Comparison of ENCODE assay signal across 21 cellular contexts in the genomic region with DNA sequence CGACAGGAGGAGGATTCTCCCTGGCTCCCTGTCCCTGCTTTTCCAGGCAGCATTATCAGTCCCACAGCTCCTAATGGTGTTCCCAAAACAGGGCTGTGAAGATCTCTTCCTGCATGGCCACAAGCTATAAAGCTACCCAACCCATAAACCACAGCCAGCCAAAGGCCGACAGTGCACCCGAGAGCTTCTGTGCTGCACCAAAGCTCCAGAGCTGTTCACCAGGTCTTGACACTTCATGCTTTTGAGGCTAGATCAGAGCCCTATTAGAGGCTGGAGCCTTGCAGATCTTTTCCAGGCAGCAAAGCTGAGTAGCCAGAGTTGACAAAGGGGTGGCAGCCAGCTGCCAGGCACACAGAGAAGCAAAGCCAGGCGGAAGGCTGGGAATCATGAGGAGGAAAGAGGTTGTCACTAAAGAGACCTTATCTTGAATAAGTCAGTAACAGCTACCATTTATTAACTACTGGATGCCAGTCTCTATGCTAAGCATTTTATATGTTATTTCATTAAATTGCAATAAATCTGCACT.
A peak's percentile ranks its signal among the peaks of the same experiment; 100 is the strongest.
DNase-seq lines count a peak whose midpoint lies in the region; ATAC-seq and TF ChIP-seq lines count a peak whose summit lies in the region.
"Had no signal": no experiment of that assay in that cellular context is flagged by ENCODE, and none has a peak within 500 bp of the region (broad histone marks: within the 10 kb centered on the region; RNA-seq: fewer than 3 reads in every experiment).

No MANE protein-coding gene starts in this region.

- TF ChIP-seq POLR2A in breast epithelium (IDR thresholded peaks at IDR 0.05) = no peak

- no peaks in the 10 kb centered on the region for H3K9me3 ChIP-seq in breast epithelium
- no peaks in the 10 kb centered on the region for H3K9me3 ChIP-seq in lower lobe of right lung
- H3K9me3 ChIP-seq: gastrocnemius medialis had no signal

- TF ChIP-seq CTCF in breast epithelium (IDR thresholded peaks at IDR 0.05) = no peak
- no peak for TF ChIP-seq CTCF in lower lobe of right lung (IDR thresholded peaks at IDR 0.05)

- H3K36me3 ChIP-seq in breast epithelium (no peaks in the 10 kb centered on the region), lower lobe of right lung (no peaks in the 10 kb centered on the region)
- H3K36me3 ChIP-seq: cardiac muscle cell, gastrocnemius medialis had no signal

- H3K4me3 ChIP-seq in breast epithelium = no peak overlapping the region
- no peak overlapping the region for H3K4me3 ChIP-seq in lower lobe of right lung
- H3K4me3 ChIP-seq: cardiac muscle cell, gastrocnemius medialis, GM12878 had no signal

- H3K4me1 ChIP-seq in breast epithelium (peaks cover 5 to 15% of the 10 kb centered on the region in 2 donors), lower lobe of right lung (peaks cover 13% of the 10 kb centered on the region)
- H3K4me1 ChIP-seq: gastrocnemius medialis had no signal

- DNase-seq in left ventricle myocardium superior = no peak
- no peak for DNase-seq in cardiac septum (ENCODE audit: low spot score)
- DNase-seq in breast epithelium (ENCODE audit: low spot score in 2 of 2) = no peak
- peak; percentile 72 for DNase-seq in renal cortical epithelial cell (ENCODE audit: low read depth)
- no peak for DNase-seq in KG1 (lab: John Stamatoyannopoulos, UW)
- DNase-seq in NAMALWA (ENCODE audit: low spot score) = no peak
- no peak for DNase-seq in lower lobe of right lung
- DNase-seq: activated CD8-positive, alpha-beta memory T cell treated with anti-CD3 and anti-CD28 coated beads, Interleukin-2, amount 50 U/mL, for 48 hours; activated effector memory CD4-positive, alpha-beta T cell treated with anti-CD3 and anti-CD28 coated beads, Interleukin-2, amount 50 U/mL, for 16 hours; CD4-positive, alpha-beta memory T cell; gastrocnemius medialis; naive thymus-derived CD4-positive, alpha-beta T cell; NCI-H1048; NCI-H2029; NCI-H226; stimulated activated CD4-positive, alpha-beta T cell treated with anti-CD3 and anti-CD28 coated beads, Interleukin-2, amount 100 ng/mL, for 24 hours; stimulated activated naive B cell treated with anti-CD40 and anti-IgM and Interleukin-4, amounts not matched to agents 10 μg/mL and 1 μg/mL and 100 μg/mL, for 72 hours had no signal

- H3K27ac ChIP-seq in breast epithelium (peak overlapping the region; percentile 85 to 88), lower lobe of right lung (no peak overlapping the region)
- H3K27ac ChIP-seq: cardiac muscle cell, epithelial cell of prostate, gastrocnemius medialis had no signal

- H3K27me3 ChIP-seq in breast epithelium (no peaks in the 10 kb centered on the region), lower lobe of right lung (ENCODE audit: low read depth) (no peaks in the 10 kb centered on the region)
- H3K27me3 ChIP-seq: cardiac muscle cell, gastrocnemius medialis had no signal

- ATAC-seq in left ventricle myocardium superior (peak; percentile 49), lower lobe of right lung (no peak), HG03571 (IDR thresholded peaks at IDR 0.05; ENCODE audit: unreplicated experiment) (no peak)
- ATAC-seq: gastrocnemius medialis; GM12878; naive thymus-derived CD4-positive, alpha-beta T cell; stimulated activated naive B cell treated with anti-CD40 and anti-IgM and Interleukin-4, amounts not matched to agents 10 μg/mL and 1 μg/mL and 100 μg/mL, for 72 hours had no signal

- intact Hi-C loops in left ventricle myocardium superior (cut with micrococcal nuclease) (no loop called here), cardiac septum (cut with DNase I) (no loop called here), breast epithelium (cut with DNase I; ENCODE audit: low total_unique reads) (no loop called here), lower lobe of right lung (cut with DNase I) (no loop called here)
